8 cellular contexts compared by ENCODE assay signal in the genomic region with DNA sequence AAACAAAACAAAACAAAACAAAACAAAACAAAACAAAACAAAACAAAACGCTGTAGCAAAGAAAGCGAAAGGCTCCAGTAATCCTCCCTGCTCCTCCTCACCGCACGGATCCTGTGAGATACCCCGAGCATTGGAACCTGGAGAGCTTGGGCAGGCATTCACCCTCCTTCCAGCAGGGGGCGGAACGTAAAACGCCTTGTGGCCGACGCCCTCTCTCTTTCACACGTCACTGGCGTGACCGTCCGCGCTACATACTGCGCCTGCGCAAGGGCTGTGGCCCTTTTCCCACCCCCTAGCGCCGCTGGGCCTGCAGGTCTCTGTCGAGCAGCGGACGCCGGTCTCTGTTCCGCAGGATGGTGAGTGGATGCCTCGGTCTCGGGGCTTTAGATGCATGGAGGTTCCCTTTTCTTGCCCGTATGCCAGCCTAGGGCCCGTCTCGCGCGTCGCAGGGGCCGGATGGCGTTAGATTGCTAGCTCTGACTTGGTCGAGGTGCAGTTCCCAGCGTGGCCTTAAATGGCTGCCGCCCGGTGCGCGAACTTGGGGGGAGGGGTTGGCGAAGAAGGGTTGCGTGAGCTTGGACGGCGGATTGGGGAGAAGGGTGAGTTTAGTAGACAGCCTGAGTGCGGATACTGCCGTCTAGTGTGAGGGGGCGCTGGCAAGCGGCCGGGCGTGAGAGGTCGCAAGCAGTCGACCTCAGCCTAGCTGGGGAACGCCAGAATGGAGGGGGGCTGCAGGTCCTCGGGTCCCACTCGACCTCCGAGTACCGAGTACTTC. TPM values are rescaled to one million over a fixed set of nuclear protein-coding genes. Genes with fewer than 3 reads are reported as not detected.
DNase-seq lines count a peak whose midpoint lies in the region; ATAC-seq and TF ChIP-seq lines count a peak whose summit lies in the region.

A gene (plus strand): TSS at position 279 of the 775 bp plus-strand sequence. CDS start 75 bp downstream, at position 354.

- TF ChIP-seq POLR2A in tibial nerve (IDR thresholded peaks at IDR 0.05), result peak; percentile 90 to 95

- H3K27ac ChIP-seq in parathyroid adenoma, result peak within 1 kb of the TSS; percentile 92
- peak within 1 kb of the TSS; percentile 90 to 95 (median 92) for H3K27ac ChIP-seq in tibial nerve

- intact Hi-C loops in Right ventricle myocardium superior (cut with DNase I), result no loop called here

- H3K9ac ChIP-seq in parathyroid adenoma, result peak within 1 kb of the TSS; percentile 32

- H3K27me3 ChIP-seq in parathyroid adenoma (ENCODE audit: control insufficient read depth, insufficient read depth, low read length), result no peaks in the 10 kb centered on the region
- no peaks in the 10 kb centered on the region for H3K27me3 ChIP-seq in tibial nerve

- H3K36me3 ChIP-seq in parathyroid adenoma (ENCODE audit: control insufficient read depth, insufficient read depth, low read length), result no peaks in the 10 kb centered on the region
- H3K36me3 ChIP-seq in tibial nerve, result peaks cover 6 to 24% (median 7%) of the 10 kb centered on the region in 3 donors

- H3K9me3 ChIP-seq in parathyroid adenoma (ENCODE audit: control insufficient read depth, low read length), result no peaks in the 10 kb centered on the region
- H3K9me3 ChIP-seq in tibial nerve, result no peaks in the 10 kb centered on the region

- H3K4me2 ChIP-seq in parathyroid adenoma (ENCODE audit: low read length), result peak within 1 kb of the TSS; percentile 97

- ATAC-seq in HG02763 (IDR thresholded peaks at IDR 0.05; ENCODE audit: unreplicated experiment), result peak; percentile 95
- ATAC-seq in Right ventricle myocardium superior (ENCODE audit: poor library complexity), result peak; percentile 99

- peaks cover 12% of the 10 kb centered on the region for H3K4me1 ChIP-seq in parathyroid adenoma
- peaks cover 0 to 40% (median 18%) of the 10 kb centered on the region in 4 donors for H3K4me1 ChIP-seq in tibial nerve

- H3K79me2 ChIP-seq in parathyroid adenoma, result peaks cover 25% of the 10 kb centered on the region

- WGBS in tibial nerve, 2 donors, result 0 to 1% methylated on average over 51 to 56 of the region's 57 CpGs

- peak within 1 kb of the TSS; percentile 93 for H2AFZ ChIP-seq in parathyroid adenoma

- TF ChIP-seq CTCF in GM12874 (IDR thresholded peaks at IDR 0.05; ENCODE audit: insufficient read depth, low read depth, low read length) (peak; percentile 96), parathyroid adenoma (IDR thresholded peaks at IDR 0.05) (peak; percentile 85), tibial nerve (IDR thresholded peaks at IDR 0.05) (peak; percentile 94 to 99 (median 98))

- H3K4me3 ChIP-seq in parathyroid adenoma (ENCODE audit: low read depth, low read length) (peak within 1 kb of the TSS; percentile 96), tibial nerve (peak within 1 kb of the TSS; percentile 58 to 98 (median 85))

- DNase-seq in NCI-H1417 (lab: John Stamatoyannopoulos, UW) (peak; percentile 97 to 99 (median 98)), SW 1271 (lab: John Stamatoyannopoulos, UW) (peak; percentile 75 to 92), Right ventricle myocardium superior (peak; percentile 98), tibial nerve (ENCODE audit: low spot score in 2 of 2) (peak; percentile 89 to 94)
- peak; percentile 94 for DNase-seq in activated naive CD8-positive, alpha-beta T cell treated with anti-CD3 and anti-CD28 coated beads, Interleukin-2, amount 50 U/mL, for 16 hours (ENCODE audit: low read depth, low spot score)

- TF ChIP-seq EP300 in tibial nerve (IDR thresholded peaks at IDR 0.05), result peak; percentile 77 to 100

RNA-seq across cellular contexts. Expression of the gene that starts here (rescaled TPM):
- total RNA-seq in Right ventricle myocardium superior (543 TPM), tibial nerve (1,000 to 10,000 TPM; 1,387 to 1,574 (median 1,436) TPM)

Comparison
In these comparisons a context has a peak if more than half of its experiments do, and no peak if none do; other contexts are left out.
1. Peak in every context shown above with its lines: DNase-seq, ATAC-seq, H3K4me3 ChIP-seq and H3K27ac ChIP-seq.